13 cellular contexts compared by ENCODE assay signal in genomic region chr10:15293862-15294835, GRCh38.
A peak's percentile ranks its signal among the peaks of the same experiment; 100 is the strongest.
DNase-seq lines count a peak whose midpoint lies in the region; ATAC-seq and TF ChIP-seq lines count a peak whose summit lies in the region.
"Had no signal": no experiment of that assay in that cellular context is flagged by ENCODE, and none has a peak within 500 bp of the region (broad histone marks: within the 10 kb centered on the region; RNA-seq: fewer than 3 reads in every experiment).

No MANE protein-coding gene starts in this region.

- no peak overlapping the region for H2BK5ac ChIP-seq in mesendoderm (ENCODE audit: low read length)

- H2AK5ac ChIP-seq in mesendoderm (ENCODE audit: low read length), result no peak overlapping the region

- no peak overlapping the region for H3K23ac ChIP-seq in mesendoderm (ENCODE audit: low read length)

- no peak for TF ChIP-seq POLR2A in breast epithelium (IDR thresholded peaks at IDR 0.05)

- no peak overlapping the region for H4K5ac ChIP-seq in mesendoderm (ENCODE audit: low read length)

- WGBS in mesendoderm (ENCODE audit: extremely low coverage, insufficient coverage, low lambda C conversion rate), result no CpG with 5 or more reads among the region's 13 CpGs

- no peak for ATAC-seq in GM18907 (IDR thresholded peaks at IDR 0.05; ENCODE audit: unreplicated experiment)
- ATAC-seq: activated CD8-positive, alpha-beta T cell treated with anti-CD3 and anti-CD28 coated beads, Interleukin-2, amount 10 ng/mL, durations not matched to agents 7 days and 5 days; naive thymus-derived CD8-positive, alpha-beta T cell had no signal

- no peak overlapping the region for H2BK120ac ChIP-seq in mesendoderm (ENCODE audit: low read depth, low read length)

- no peaks in the 10 kb centered on the region for H3K9me3 ChIP-seq in breast epithelium

- H3K18ac ChIP-seq in mesendoderm (ENCODE audit: low read length), result no peak overlapping the region

- H3K4ac ChIP-seq in mesendoderm (ENCODE audit: low read depth, low read length), result no peak overlapping the region

- H3K4me1 ChIP-seq in mesendoderm (ENCODE audit: control insufficient read depth, low read depth, low read length) (no peaks in the 10 kb centered on the region), breast epithelium (no peaks in the 10 kb centered on the region)

- H3K27ac ChIP-seq in mesendoderm (ENCODE audit: low read depth, low read length) (peak overlapping the region; percentile 5), breast epithelium (no peak overlapping the region)

- no peak overlapping the region for H3K4me3 ChIP-seq in Jurkat, Clone E6-1 (ENCODE audit: low read length)
- H3K4me3 ChIP-seq in choroid plexus epithelial cell (ENCODE audit: low read depth, low read length) (no peak overlapping the region), mesendoderm (ENCODE audit: low read length) (no peak overlapping the region), breast epithelium (no peak overlapping the region)

- DNase-seq in AG08395 (ENCODE audit: low spot score) (peak; percentile 49), choroid plexus epithelial cell (ENCODE audit: low read depth) (peak; percentile 34), mesendoderm (no peak), breast epithelium (ENCODE audit: low spot score in 2 of 2) (no peak), GDM1 (lab: John Stamatoyannopoulos, UW) (no peak), activated gamma-delta T cell (lab: John Stamatoyannopoulos, UW) (no peak)
- DNase-seq in Jurkat, Clone E6-1 (ENCODE audit: low read depth, low spot score), result peak; percentile 4
- DNase-seq: activated CD8-positive, alpha-beta T cell treated with anti-CD3 and anti-CD28 coated beads, Interleukin-2, amount 10 ng/mL, durations not matched to agents 7 days and 5 days; activated naive CD8-positive, alpha-beta T cell treated with anti-CD3 and anti-CD28 coated beads, Interleukin-2, amount 10 ng/mL, durations not matched to agents 7 days and 5 days; naive thymus-derived CD8-positive, alpha-beta T cell; NCI-H69; stimulated activated CD8-positive, alpha-beta memory T cell treated with anti-CD3 and anti-CD28 coated beads, Interleukin-4, amount 100 ng/mL, for 48 hours had no signal

- intact Hi-C loops in breast epithelium (cut with DNase I; ENCODE audit: low total_unique reads), result no loop called here

- TF ChIP-seq CTCF in choroid plexus epithelial cell (conservative IDR thresholded peaks at IDR 0.05; ENCODE audit: low read depth, low read length), result no peak
- TF ChIP-seq CTCF in breast epithelium (IDR thresholded peaks at IDR 0.05), result no peak

- no peaks in the 10 kb centered on the region for H3K79me2 ChIP-seq in mesendoderm (ENCODE audit: control insufficient read depth, insufficient read depth, low read length)

- H3K9ac ChIP-seq in mesendoderm (ENCODE audit: low read length), result no peak overlapping the region

- H3K4me2 ChIP-seq in mesendoderm (ENCODE audit: low read length), result no peak overlapping the region

- H3K79me1 ChIP-seq in mesendoderm (ENCODE audit: low read length), result peaks cover 11% of the 10 kb centered on the region

- no peak overlapping the region for H3K56ac ChIP-seq in mesendoderm (ENCODE audit: low read length)

- H3K27me3 ChIP-seq in mesendoderm (ENCODE audit: insufficient read depth, low read length, poor library complexity) (no peaks in the 10 kb centered on the region), breast epithelium (no peaks in the 10 kb centered on the region)

- H3K36me3 ChIP-seq in mesendoderm (ENCODE audit: control insufficient read depth, insufficient read depth, low read length) (no peaks in the 10 kb centered on the region), breast epithelium (no peaks in the 10 kb centered on the region)

- H2BK15ac ChIP-seq in mesendoderm (replicated peaks; ENCODE audit: low read depth), result no peak overlapping the region

- no peak overlapping the region for H4K8ac ChIP-seq in mesendoderm (ENCODE audit: low read depth, low read length)

Comparison
In these comparisons a context has a peak if more than half of its experiments do, and no peak if none do; other contexts are left out.
1. DNase-seq: peak in AG08395 (single experiment), Jurkat, Clone E6-1 (single experiment) and choroid plexus epithelial cell (single experiment); none in mesendoderm (single experiment), breast epithelium (0 of 2), GDM1 (single experiment) and activated gamma-delta T cell (single experiment).